Comparison of ENCODE assay signal across 19 cellular contexts in the genomic region with DNA sequence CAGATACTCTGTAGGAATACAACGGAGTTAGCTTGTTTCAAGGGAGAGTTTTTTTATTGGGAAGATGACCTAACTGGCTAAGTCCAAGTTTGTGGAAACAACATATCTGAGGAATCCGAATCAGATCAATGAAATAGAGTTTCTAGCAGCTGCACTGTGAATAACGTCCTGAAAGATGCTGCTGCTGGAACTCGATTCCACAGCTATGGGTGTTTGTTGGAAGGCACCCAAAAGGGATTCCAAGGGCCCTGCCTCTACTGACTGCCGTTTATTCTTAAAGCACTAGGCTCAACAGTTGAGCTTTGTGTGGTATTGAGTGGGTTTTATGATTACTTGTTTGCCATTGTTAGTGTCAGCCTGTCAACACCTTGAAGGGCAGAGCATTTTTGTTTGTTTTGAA. TPM values are rescaled to one million over a fixed set of nuclear protein-coding genes. Genes with fewer than 3 reads are reported as not detected.
"Had no signal": no experiment of that assay in that cellular context is flagged by ENCODE, and none has a peak within 500 bp of the region (broad histone marks: within the 10 kb centered on the region; RNA-seq: fewer than 3 reads in every experiment).

No MANE protein-coding gene starts in this region.

- H3K27me3 ChIP-seq: right atrium auricular region, tibial artery had no signal

- DNase-seq: activated CD4-positive, alpha-beta T cell treated with anti-CD3 and anti-CD28 coated beads, Interleukin-2, amount 50 U/mL, for 1 hour; activated CD8-positive, alpha-beta memory T cell treated with anti-CD3 and anti-CD28 coated beads for 24 hours; activated naive CD4-positive, alpha-beta T cell; anterior cingulate cortex; dorsolateral prefrontal cortex; endodermal cell; glutamatergic neuron; left ventricle myocardium inferior; mesenchymal stem cell; nucleus accumbens; stimulated activated CD4-positive, alpha-beta T cell treated with anti-CD3 and anti-CD28 coated beads, Interleukin-15, amount 100 ng/mL, for 24 hours; stimulated activated CD4-positive, alpha-beta T cell treated with anti-CD3 and anti-CD28 coated beads, Interleukin-4, amount 100 ng/mL, for 24 hours; stimulated activated naive CD4-positive, alpha-beta T cell; tibial artery had no signal

- H3K36me3 ChIP-seq: left ventricle myocardium inferior, right atrium auricular region, tibial artery had no signal

- H3K9me3 ChIP-seq: left ventricle myocardium inferior, right atrium auricular region, tibial artery had no signal

- H3K4me1 ChIP-seq: left ventricle myocardium inferior, right atrium auricular region had no signal

- H3K27ac ChIP-seq: dorsolateral prefrontal cortex, left ventricle myocardium inferior, right atrium auricular region, skin epidermis, tibial artery had no signal

- H3K4me3 ChIP-seq: dorsolateral prefrontal cortex, left ventricle myocardium inferior, right atrium auricular region, skin epidermis, tibial artery had no signal

RNA-seq across cellular contexts. Expression of a gene that starts 6.6 kb away (rescaled TPM):
- total RNA-seq: activated T-helper 1 cell treated with anti-CD3 and anti-CD28 coated beads, Interleukin-12 subunit alpha, Interleukin-12 subunit beta, Interleukin-2, Interleukin-4 antibody, amounts not matched to agents 30 ng/mL and 10 ng/mL and 1 ng/mL, durations not matched to agents 14 hours and 24 hours and 36 hours; endodermal cell; fibroblast of villous mesenchyme; kidney epithelial cell; left ventricle myocardium inferior; right atrium auricular region had no signal
